26 cellular contexts compared by ENCODE assay signal in genomic region chr11:125270711-125271110, GRCh38.
DNase-seq lines count a peak whose midpoint lies in the region; ATAC-seq, FAIRE-seq and TF ChIP-seq lines count a peak whose summit lies in the region.
"Had no signal": no experiment of that assay in that cellular context is flagged by ENCODE, and none has a peak within 500 bp of the region (broad histone marks: within the 10 kb centered on the region; RNA-seq: fewer than 3 reads in every experiment).

No MANE protein-coding gene starts in this region.

- H3K4me2 ChIP-seq in astrocyte (ENCODE audit: low read length) = peak overlapping the region; percentile 7

- no peak overlapping the region for H3K4me3 ChIP-seq in astrocyte (ENCODE audit: insufficient read depth, low read depth, low read length)
- H3K4me3 ChIP-seq in fibroblast of the aortic adventitia (ENCODE audit: low read depth, low read length) = no peak overlapping the region
- no peak overlapping the region for H3K4me3 ChIP-seq in uterus
- no peak overlapping the region for H3K4me3 ChIP-seq in esophagus squamous epithelium
- H3K4me3 ChIP-seq: coronary artery, SK-N-MC, tibial artery had no signal

- DNase-seq in left ventricle myocardium superior (no peak), Right ventricle myocardium inferior (ENCODE audit: missing footprints) (no peak), astrocyte (ENCODE audit: low read depth) (peak; percentile 74), fibroblast of the aortic adventitia (ENCODE audit: low read depth) (peak; percentile 71), cerebellar cortex (ENCODE audit: low spot score) (no peak), uterus (no peak), esophagus squamous epithelium (lab: John Stamatoyannopoulos, UW) (no peak), NCI-H82 (lab: John Stamatoyannopoulos, UW) (no peak)
- DNase-seq: activated CD4-positive, alpha-beta T cell treated with anti-CD3 and anti-CD28 coated beads for 1 hour; activated CD8-positive, alpha-beta T cell treated with anti-CD3 and anti-CD28 coated beads, Interleukin-2, amount 10 ng/mL, durations not matched to agents 7 days and 5 days; activated gamma-delta T cell; activated T-cell treated with anti-CD3 and anti-CD28 coated beads for 4 hours; CD8-positive, alpha-beta memory T cell; hippocampal formation; naive thymus-derived CD8-positive, alpha-beta T cell; NCI-H2029; NCI-H345; occipital lobe; RPMI8226; stimulated activated CD4-positive, alpha-beta T cell treated with anti-CD3 and anti-CD28 coated beads, Interleukin-2, amount 100 ng/mL, for 24 hours; tibial artery had no signal

- WGBS in esophagus squamous epithelium, 2 donors = 67 to 87% methylated on average over 2 of the region's 2 CpGs

- no peaks in the 10 kb centered on the region for H3K27me3 Mint-ChIP-seq in astrocyte (ENCODE audit: low read depth, unreplicated experiment)

- H3K36me3 Mint-ChIP-seq in astrocyte (ENCODE audit: low read depth, unreplicated experiment) = peaks cover 13% of the 10 kb centered on the region
- H3K36me3 Mint-ChIP-seq: CD8-positive, alpha-beta memory T cell; mesothelial cell of epicardium; naive thymus-derived CD8-positive, alpha-beta T cell had no signal

- peak; percentile 35 for ATAC-seq in left ventricle myocardium superior
- ATAC-seq in Right ventricle myocardium inferior = no peak
- ATAC-seq: activated CD8-positive, alpha-beta T cell treated with anti-CD3 and anti-CD28 coated beads, Interleukin-2, amount 10 ng/mL, durations not matched to agents 7 days and 5 days; naive thymus-derived CD8-positive, alpha-beta T cell had no signal

- peaks cover 59% of the 10 kb centered on the region for H3K4me1 Mint-ChIP-seq in astrocyte (ENCODE audit: low read depth, unreplicated experiment)
- H3K4me1 Mint-ChIP-seq: B cell; CD8-positive, alpha-beta memory T cell; naive thymus-derived CD8-positive, alpha-beta T cell had no signal

- no peak overlapping the region for H2AFZ ChIP-seq in astrocyte (ENCODE audit: low read depth, low read length)

- H3K27ac Mint-ChIP-seq in astrocyte (ENCODE audit: unreplicated experiment) = peak overlapping the region; percentile 85
- H3K27ac Mint-ChIP-seq: activated CD8-positive, alpha-beta T cell treated with anti-CD3 and anti-CD28 coated beads, Interleukin-2, amount 10 ng/mL, durations not matched to agents 7 days and 5 days; B cell; CD8-positive, alpha-beta memory T cell; mesothelial cell of epicardium; naive thymus-derived CD8-positive, alpha-beta T cell had no signal

- no peaks in the 10 kb centered on the region for H4K20me1 ChIP-seq in astrocyte (ENCODE audit: insufficient read depth, low read length)

- no peaks in the 10 kb centered on the region for H3K27me3 ChIP-seq in astrocyte (ENCODE audit: insufficient read depth, low read length)
- no peaks in the 10 kb centered on the region for H3K27me3 ChIP-seq in uterus
- peaks cover 0 to 8% (median 0%) of the 10 kb centered on the region in 4 donors for H3K27me3 ChIP-seq in esophagus squamous epithelium
- H3K27me3 ChIP-seq: tibial artery had no signal

- no peak for FAIRE-seq in astrocyte (lab: Jason Lieb, UNC)
- FAIRE-seq: G401.6 had no signal

- H3K79me2 ChIP-seq in astrocyte (ENCODE audit: insufficient read depth, low read length) = no peaks in the 10 kb centered on the region

- H3K4me1 ChIP-seq in astrocyte (ENCODE audit: insufficient read depth, low read length) = peaks cover 53% of the 10 kb centered on the region
- H3K4me1 ChIP-seq in uterus = no peaks in the 10 kb centered on the region
- no peaks in the 10 kb centered on the region for H3K4me1 ChIP-seq in esophagus squamous epithelium

- H3K4me3 Mint-ChIP-seq in astrocyte (ENCODE audit: unreplicated experiment) = peak overlapping the region; percentile 28
- H3K4me3 Mint-ChIP-seq: activated CD8-positive, alpha-beta T cell treated with anti-CD3 and anti-CD28 coated beads, Interleukin-2, amount 10 ng/mL, durations not matched to agents 7 days and 5 days; B cell; CD8-positive, alpha-beta memory T cell; mesothelial cell of epicardium; naive thymus-derived CD8-positive, alpha-beta T cell had no signal

- no peak for TF ChIP-seq CTCF in astrocyte (IDR thresholded peaks at IDR 0.05; ENCODE audit: insufficient read depth, low read depth, low read length)
- no peak for TF ChIP-seq CTCF in fibroblast of the aortic adventitia (IDR thresholded peaks at IDR 0.05; ENCODE audit: insufficient read depth, low read length)
- TF ChIP-seq CTCF in uterus (IDR thresholded peaks at IDR 0.05) = no peak
- TF ChIP-seq CTCF in esophagus squamous epithelium (IDR thresholded peaks at IDR 0.05) = no peak

- H3K36me3 ChIP-seq in astrocyte (ENCODE audit: insufficient read depth, low read length) (no peaks in the 10 kb centered on the region), uterus (no peaks in the 10 kb centered on the region), esophagus squamous epithelium (no peaks in the 10 kb centered on the region)
- H3K36me3 ChIP-seq: tibial artery had no signal

- no peaks in the 10 kb centered on the region for H3K9me3 Mint-ChIP-seq in astrocyte (ENCODE audit: unreplicated experiment)
- H3K9me3 Mint-ChIP-seq: mesothelial cell of epicardium; naive thymus-derived CD8-positive, alpha-beta T cell had no signal

- H3K9ac ChIP-seq in astrocyte (ENCODE audit: low read length) = peak overlapping the region; percentile 35

- intact Hi-C loops in left ventricle myocardium superior (cut with micrococcal nuclease) = no loop called here
- intact Hi-C loops in Right ventricle myocardium inferior (cut with DNase I) = no loop called here
- intact Hi-C loops in uterus (cut with DNase I; ENCODE audit: low total_unique reads) = no loop called here
- intact Hi-C loops in esophagus squamous epithelium (cut with DNase I) = no loop called here

- no peaks in the 10 kb centered on the region for H3K9me3 ChIP-seq in astrocyte (ENCODE audit: insufficient read depth, low read depth, low read length)
- H3K9me3 ChIP-seq in uterus = no peaks in the 10 kb centered on the region
- no peaks in the 10 kb centered on the region for H3K9me3 ChIP-seq in esophagus squamous epithelium
- H3K9me3 ChIP-seq: tibial artery had no signal

- peak overlapping the region; percentile 57 for H3K27ac ChIP-seq in astrocyte (ENCODE audit: low read depth, low read length)
- no peak overlapping the region for H3K27ac ChIP-seq in uterus
- H3K27ac ChIP-seq in esophagus squamous epithelium = no peak overlapping the region
- H3K27ac ChIP-seq: SK-N-MC, tibial artery had no signal

- TF ChIP-seq POLR2A in uterus (IDR thresholded peaks at IDR 0.05) (no peak), esophagus squamous epithelium (IDR thresholded peaks at IDR 0.05) (no peak)

Comparison
In these comparisons a context has a peak if more than half of its experiments do, and no peak if none do; other contexts are left out.
1. DNase-seq: peak in astrocyte (single experiment) and fibroblast of the aortic adventitia (single experiment); none in left ventricle myocardium superior (single experiment), Right ventricle myocardium inferior (single experiment), cerebellar cortex (single experiment), uterus (0 of 2), esophagus squamous epithelium (single experiment) and NCI-H82 (single experiment).